In the genomic region with DNA sequence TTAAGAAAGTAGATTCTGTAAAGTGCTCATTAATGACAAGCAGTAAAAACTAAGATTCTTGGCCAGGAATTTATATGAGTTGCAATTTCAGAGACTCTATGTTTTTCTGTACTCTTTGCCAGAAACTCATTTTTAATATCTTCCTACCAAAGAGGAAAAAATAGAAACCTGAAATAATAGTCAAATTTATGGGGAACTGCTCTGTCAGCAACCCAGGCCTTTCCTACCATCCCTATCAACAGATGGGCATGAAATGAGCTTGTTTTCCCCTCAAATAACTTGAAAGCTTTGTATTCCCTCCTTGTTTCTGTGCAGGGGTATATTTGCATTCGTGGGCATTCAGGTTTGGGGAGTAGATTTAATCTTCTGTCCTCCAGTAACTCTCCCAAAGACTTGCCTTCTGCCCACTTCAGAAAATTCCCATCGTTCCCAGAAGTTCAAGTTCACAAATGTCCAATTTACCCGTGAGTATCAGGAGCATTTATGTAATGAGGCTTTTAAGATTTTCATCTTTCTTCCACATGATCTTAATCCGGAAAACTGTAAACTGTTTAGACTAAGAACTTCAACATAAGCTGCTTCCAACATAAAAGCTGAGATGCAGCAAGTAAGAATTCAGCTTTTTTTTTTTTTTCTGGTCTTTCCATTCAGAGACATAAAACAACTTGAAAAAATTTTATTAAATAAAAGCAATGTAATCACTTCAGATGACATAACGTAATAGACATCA, we compare ENCODE assay signal across 21 cellular contexts.
DNase-seq lines count a peak whose midpoint lies in the region; FAIRE-seq and TF ChIP-seq lines count a peak whose summit lies in the region.
"Had no signal": no experiment of that assay in that cellular context is flagged by ENCODE, and none has a peak within 500 bp of the region (broad histone marks: within the 10 kb centered on the region; RNA-seq: fewer than 3 reads in every experiment).

No MANE protein-coding gene starts in this region.

- intact Hi-C loops in dorsolateral prefrontal cortex (cut with DNase I) = no loop called here

- H3K36me3 Mint-ChIP-seq in CD8-positive, alpha-beta memory T cell = no peaks in the 10 kb centered on the region
- H3K36me3 Mint-ChIP-seq: CD14-positive monocyte; CD4-positive, alpha-beta memory T cell had no signal

- H3K27ac ChIP-seq in hepatocyte (no peak overlapping the region), thymus (ENCODE audit: low read depth) (peak overlapping the region; percentile 36), dorsolateral prefrontal cortex (no peak overlapping the region)
- no peak overlapping the region for H3K27ac ChIP-seq in CD8-positive, alpha-beta memory T cell (ENCODE audit: low read depth, low read length)
- H3K27ac ChIP-seq: BLaER1, HL-60 had no signal

- no peaks in the 10 kb centered on the region for H3K9me2 ChIP-seq in hepatocyte (replicated peaks; ENCODE audit: insufficient read depth)

- H3K4me3 ChIP-seq in hepatocyte (no peak overlapping the region), thymus (ENCODE audit: low read length) (no peak overlapping the region), dorsolateral prefrontal cortex (no peak overlapping the region)
- H3K4me3 ChIP-seq in CD8-positive, alpha-beta memory T cell (ENCODE audit: low read length) = no peak overlapping the region
- H3K4me3 ChIP-seq: BLaER1, GM12878, HAP-1 had no signal

- H3K4me2 ChIP-seq in hepatocyte = peak overlapping the region; percentile 23
- H3K4me2 ChIP-seq: BLaER1 had no signal

- H3K9me3 ChIP-seq in hepatocyte (ENCODE audit: low read depth) (no peaks in the 10 kb centered on the region), thymus (ENCODE audit: control insufficient read depth) (no peaks in the 10 kb centered on the region)
- no peaks in the 10 kb centered on the region for H3K9me3 ChIP-seq in CD8-positive, alpha-beta memory T cell (ENCODE audit: low read length)
- H3K9me3 ChIP-seq: BLaER1, HAP-1 had no signal

- H4K20me1 ChIP-seq in hepatocyte (ENCODE audit: insufficient read depth, poor library complexity, severe bottlenecking) = no peaks in the 10 kb centered on the region
- H4K20me1 ChIP-seq: BLaER1 had no signal

- peaks cover 0 to 7% (median 0%) of the 10 kb centered on the region in 5 donors for H3K9me3 Mint-ChIP-seq in CD8-positive, alpha-beta memory T cell

- no peak overlapping the region for H2AFZ ChIP-seq in hepatocyte

- H3K36me3 ChIP-seq in hepatocyte (replicated peaks; ENCODE audit: insufficient read depth, low read depth) = no peaks in the 10 kb centered on the region
- no peaks in the 10 kb centered on the region for H3K36me3 ChIP-seq in thymus (ENCODE audit: control insufficient read depth, insufficient read depth)
- H3K36me3 ChIP-seq in CD8-positive, alpha-beta memory T cell (ENCODE audit: insufficient read depth, low read length) = no peaks in the 10 kb centered on the region
- H3K36me3 ChIP-seq: BLaER1, HAP-1 had no signal

- CTCF ChIA-PET in CD8-positive, alpha-beta memory T cell (lab: Charles Lee) = no interaction called here

- no peaks in the 10 kb centered on the region for H3K79me2 ChIP-seq in hepatocyte

- TF ChIP-seq CTCF in hepatocyte (IDR thresholded peaks at IDR 0.05; ENCODE audit: poor library complexity) (no peak), dorsolateral prefrontal cortex (IDR thresholded peaks at IDR 0.05 in 54 of 56, conservative IDR thresholded peaks at IDR 0.05 in 2 of 56; ENCODE audit: low read depth in 1 of 56, partially characterized antibody in 56 of 56) (no peak)

- H3K4me1 ChIP-seq in hepatocyte (ENCODE audit: insufficient read depth) (peaks cover 2% of the 10 kb centered on the region), thymus (ENCODE audit: control insufficient read depth, insufficient read depth, low read length) (no peaks in the 10 kb centered on the region)
- H3K4me1 ChIP-seq in CD8-positive, alpha-beta memory T cell (ENCODE audit: insufficient read depth, low read length) = no peaks in the 10 kb centered on the region
- H3K4me1 ChIP-seq: HAP-1 had no signal

- DNase-seq in H54 (ENCODE audit: insufficient read length, low spot score) (no peak), hepatocyte (ENCODE audit: low spot score) (no peak), dorsolateral prefrontal cortex (no peak), T-helper 1 cell (no peak)
- no peak for DNase-seq in CD8-positive, alpha-beta memory T cell
- DNase-seq: 8988T; Calu3; CD4-positive, alpha-beta memory T cell; DMS 273 treated with DMSO at 0.1 percent for 48 hours; DMS53; DND-41; EL had no signal

- peaks cover 0 to 1% of the 10 kb centered on the region in 2 donors for H3K27me3 Mint-ChIP-seq in CD8-positive, alpha-beta memory T cell
- H3K27me3 Mint-ChIP-seq: CD4-positive, alpha-beta memory T cell had no signal

- no peak overlapping the region for H3K4me3 Mint-ChIP-seq in CD8-positive, alpha-beta memory T cell
- H3K4me3 Mint-ChIP-seq: CD14-positive monocyte; CD4-positive, alpha-beta memory T cell had no signal

- no peaks in the 10 kb centered on the region for H3K4me1 Mint-ChIP-seq in CD8-positive, alpha-beta memory T cell
- H3K4me1 Mint-ChIP-seq: CD14-positive monocyte; CD4-positive, alpha-beta memory T cell had no signal

- H3K27me3 ChIP-seq in hepatocyte (no peaks in the 10 kb centered on the region), thymus (ENCODE audit: control insufficient read depth, insufficient read depth) (no peaks in the 10 kb centered on the region), dorsolateral prefrontal cortex (peaks cover 0 to 3% (median 0%) of the 10 kb centered on the region in 45 donors)
- no peaks in the 10 kb centered on the region for H3K27me3 ChIP-seq in CD8-positive, alpha-beta memory T cell (ENCODE audit: insufficient read depth, low read length, poor library complexity, severe bottlenecking)
- H3K27me3 ChIP-seq: BLaER1 had no signal

- WGBS in hepatocyte (ENCODE audit: low lambda C conversion rate, missing lambda C conversion rate) = 46% methylated on average over 5 of the region's 5 CpGs
- WGBS in thymus = 91% methylated on average over 5 of the region's 5 CpGs

- FAIRE-seq in H54 (lab: Jason Lieb, UNC) (peak; percentile 41), endometrium (lab: Jason Lieb, UNC) (peak; percentile 87)
- FAIRE-seq: GM12878, GM19239, H1 had no signal

- no peak overlapping the region for H3K27ac Mint-ChIP-seq in CD8-positive, alpha-beta memory T cell
- H3K27ac Mint-ChIP-seq: CD14-positive monocyte had no signal

- POLR2A ChIA-PET in CD8-positive, alpha-beta memory T cell (lab: Charles Lee) = interaction anchor here (0.6 kb wide), 1 partner anchor 20 kb away, joined by 3 read pairs; no protein-coding TSS in a partner anchor

- no peak for TF ChIP-seq POLR2A in H54 (IDR thresholded peaks at IDR 0.05; ENCODE audit: low read depth, low read length)
